ENCODE assay signal across 8 cellular contexts in the genomic region with DNA sequence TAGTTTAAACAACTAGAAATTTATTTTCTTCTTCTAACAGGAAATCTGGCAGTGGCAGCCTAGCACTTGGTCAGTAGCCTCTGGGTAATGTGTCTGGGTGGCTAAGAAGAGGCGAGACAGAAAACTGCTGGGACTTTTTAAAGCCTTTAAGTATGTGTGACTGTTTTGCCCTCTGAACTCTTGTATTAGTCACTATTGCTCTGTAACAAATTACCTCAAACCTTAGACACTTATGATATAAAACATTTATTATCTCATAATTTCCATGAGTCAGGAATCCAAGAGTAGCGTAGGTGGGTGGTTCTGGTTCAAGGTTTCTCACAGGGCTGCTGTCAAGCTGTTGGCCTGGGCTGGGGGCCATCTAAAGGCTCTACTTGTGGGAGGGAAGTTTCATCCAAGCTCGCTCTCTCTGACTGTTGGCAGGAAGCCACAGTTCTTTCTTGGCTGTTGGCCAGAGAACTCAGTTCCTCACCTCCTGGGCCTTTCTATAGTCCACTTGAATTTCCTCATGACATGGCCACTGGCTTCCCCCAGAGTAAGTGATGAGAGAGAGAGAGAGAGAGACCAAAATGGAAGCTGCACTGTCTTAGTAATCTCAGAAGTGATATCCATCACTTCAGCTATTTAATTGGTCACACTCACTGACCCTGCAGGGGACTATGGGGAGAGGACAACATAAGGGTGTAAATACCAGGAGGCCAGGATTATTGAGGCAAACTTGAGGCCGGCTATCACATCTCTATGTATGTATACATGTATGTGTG. TPM values are rescaled to one million over a fixed set of nuclear protein-coding genes. Genes with fewer than 3 reads are reported as not detected.
DNase-seq lines count a peak whose midpoint lies in the region; ATAC-seq, FAIRE-seq and TF ChIP-seq lines count a peak whose summit lies in the region.

No MANE protein-coding gene starts in this region.

- TF ChIP-seq POLR2A in H54 (IDR thresholded peaks at IDR 0.05; ENCODE audit: low read depth, low read length), result no peak

- ATAC-seq in GM19397 (IDR thresholded peaks at IDR 0.05; ENCODE audit: unreplicated experiment), result no peak

- H3K27ac ChIP-seq in CD4-positive, alpha-beta memory T cell (ENCODE audit: low read depth, low read length), result no peak overlapping the region

- peak overlapping the region in 1 of 8 donors; percentile 16 for H3K4me3 Mint-ChIP-seq in CD4-positive, alpha-beta memory T cell
- H3K4me3 Mint-ChIP-seq in activated CD4-positive, alpha-beta memory T cell treated with anti-CD3 and anti-CD28 coated beads for 36 hours, result peak overlapping the region; percentile 2

- H3K4me1 ChIP-seq in CD4-positive, alpha-beta memory T cell (ENCODE audit: insufficient read depth, low read length), result peaks cover 10% of the 10 kb centered on the region

- POLR2A ChIA-PET in CD4-positive, alpha-beta memory T cell (lab: Charles Lee; ENCODE audit: partially characterized antibody), result interaction anchor here (0.7 to 1.1 kb wide), 2 partner anchors 17 kb away, joined by 3 read pairs; a partner anchor contains a TSS
- POLR2A ChIA-PET in activated CD4-positive, alpha-beta memory T cell treated with anti-CD3 and anti-CD28 coated beads for 36 hours (lab: Charles Lee), result interaction anchor here (1.2 to 1.9 kb wide), 3 partner anchors 18 to 20 kb away, joined by 3 to 10 read pairs (median 4); a partner anchor contains a TSS

- no peaks in the 10 kb centered on the region for H3K27me3 ChIP-seq in CD4-positive, alpha-beta memory T cell (ENCODE audit: insufficient read depth, low read length)

- intact Hi-C loops in CD4-positive, alpha-beta memory T cell (cut with micrococcal nuclease), result no loop called here
- intact Hi-C loops in activated CD4-positive, alpha-beta memory T cell treated with anti-CD3 and anti-CD28 coated beads for 36 hours (cut with micrococcal nuclease), result loop anchor here (1.0 to 5.0 kb wide), 7 partner anchors 20 to 328 kb away; a partner anchor contains a TSS

- no peaks in the 10 kb centered on the region for H3K9me3 ChIP-seq in CD4-positive, alpha-beta memory T cell (ENCODE audit: control insufficient read depth in 1 of 2, low read length in 2 of 2)

- peaks cover 7 to 13% (median 11%) of the 10 kb centered on the region in 4 donors for H3K4me1 Mint-ChIP-seq in CD4-positive, alpha-beta memory T cell
- H3K4me1 Mint-ChIP-seq in activated CD4-positive, alpha-beta memory T cell treated with anti-CD3 and anti-CD28 coated beads for 36 hours (ENCODE audit: low read depth), result peaks cover 41% of the 10 kb centered on the region

- CTCF ChIA-PET in CD4-positive, alpha-beta memory T cell (lab: Charles Lee; ENCODE audit: partially characterized antibody), result interaction anchor here (0.9 kb wide), 1 partner anchor 218 kb away, joined by 3 read pairs; no protein-coding TSS in a partner anchor
- CTCF ChIA-PET in activated CD4-positive, alpha-beta memory T cell treated with anti-CD3 and anti-CD28 coated beads for 36 hours (lab: Charles Lee), result interaction anchor here (1.2 to 2.6 kb wide), 4 partner anchors 18 to 222 kb away, joined by 4 to 7 read pairs (median 6); a partner anchor contains a TSS

- no peaks in the 10 kb centered on the region for H3K36me3 Mint-ChIP-seq in CD4-positive, alpha-beta memory T cell
- no peaks in the 10 kb centered on the region for H3K36me3 Mint-ChIP-seq in activated CD4-positive, alpha-beta memory T cell treated with anti-CD3 and anti-CD28 coated beads for 36 hours

- peak; percentile 36 for FAIRE-seq in H54 (lab: Jason Lieb, UNC)

- H3K27ac Mint-ChIP-seq in CD4-positive, alpha-beta memory T cell, result peak overlapping the region in 5 of 7 donors; percentile 6 to 85 (median 54)
- peak overlapping the region; percentile 88 for H3K27ac Mint-ChIP-seq in activated CD4-positive, alpha-beta memory T cell treated with anti-CD3 and anti-CD28 coated beads for 36 hours

- no peak overlapping the region for H3K4me3 ChIP-seq in CD4-positive, alpha-beta memory T cell (ENCODE audit: low read length in 2 of 2)

- no peaks in the 10 kb centered on the region for H3K36me3 ChIP-seq in CD4-positive, alpha-beta memory T cell (ENCODE audit: insufficient read depth, low read length)

- H3K9me3 Mint-ChIP-seq in CD4-positive, alpha-beta memory T cell, result peaks cover 0 to 2% (median 0%) of the 10 kb centered on the region in 8 donors
- H3K9me3 Mint-ChIP-seq in activated CD4-positive, alpha-beta memory T cell treated with anti-CD3 and anti-CD28 coated beads for 36 hours, result no peaks in the 10 kb centered on the region

- H3K27me3 Mint-ChIP-seq in CD4-positive, alpha-beta memory T cell, result no peaks in the 10 kb centered on the region
- H3K27me3 Mint-ChIP-seq in activated CD4-positive, alpha-beta memory T cell treated with anti-CD3 and anti-CD28 coated beads for 36 hours, result no peaks in the 10 kb centered on the region

- peak; percentile 35 to 76 (median 45) for DNase-seq in CD4-positive, alpha-beta memory T cell
- peak; percentile 28 for DNase-seq in H54 (ENCODE audit: insufficient read length, low spot score)
- peak; percentile 84 to 95 for DNase-seq in NCI-H446 (lab: John Stamatoyannopoulos, UW)
- DNase-seq in activated CD4-positive, alpha-beta memory T cell treated with anti-CD3 and anti-CD28 coated beads for 36 hours, result peak; percentile 91
- peak; percentile 8 for DNase-seq in effector CD4-positive, alpha-beta T cell
- DNase-seq in myocyte (ENCODE audit: low read depth), result peak; percentile 78
- peak; percentile 59 for DNase-seq in stimulated activated CD8-positive, alpha-beta memory T cell treated with anti-CD3 and anti-CD28 coated beads, Interleukin-7, amount 100 ng/mL, for 24 hours (ENCODE audit: low read depth)

RNA-seq across cellular contexts. Expression of a gene that starts 17.4 kb away (rescaled TPM):
- 10 to 100 TPM in 1 of 2 experiments, 1 to 10 TPM in 1; 9.7 to 10.3 TPM for total RNA-seq in CD4-positive, alpha-beta memory T cell
- polyA plus RNA-seq in CD4-positive, alpha-beta memory T cell, result 10 to 100 TPM in 1 of 2 donors, 1 to 10 TPM in 1; 7.2 to 11.9 TPM
- total RNA-seq in activated CD4-positive, alpha-beta memory T cell treated with anti-CD3 and anti-CD28 coated beads for 36 hours, result 10 to 100 TPM; 14.4 to 15.7 TPM
- total RNA-seq in myocyte, result 8.4 and 9.8 TPM in 2 replicates
- polyA plus RNA-seq in myocyte (2012), result 10.6 TPM

RNA-seq across cellular contexts. Expression of a gene that starts 17.8 kb away (rescaled TPM):
- 1 to 10 TPM in 1 of 2 experiments, not detected in 1; 1.4 TPM for total RNA-seq in CD4-positive, alpha-beta memory T cell
- polyA plus RNA-seq in CD4-positive, alpha-beta memory T cell, result under 1 TPM; 0.31 to 0.42 TPM
- total RNA-seq in activated CD4-positive, alpha-beta memory T cell treated with anti-CD3 and anti-CD28 coated beads for 36 hours, result 1 to 10 TPM; 2.2 to 3.3 TPM
- 0.35 and 1.0 TPM in 2 replicates for total RNA-seq in myocyte
- 5.4 TPM for polyA plus RNA-seq in myocyte (2012)

Comparison
In these comparisons a context has a peak if more than half of its experiments do, and no peak if none do; other contexts are left out.
1. DNase-seq: peak in every context shown above with its lines; median percentile 91 in activated CD4-positive, alpha-beta memory T cell treated with anti-CD3 and anti-CD28 coated beads for 36 hours; 90 in NCI-H446; 78 in myocyte; 59 in stimulated activated CD8-positive, alpha-beta memory T cell treated with anti-CD3 and anti-CD28 coated beads, Interleukin-7, amount 100 ng/mL, for 24 hours; 45 in CD4-positive, alpha-beta memory T cell; 28 in H54; 8 in effector CD4-positive, alpha-beta T cell.